Comparison of ENCODE assay signal across 13 cellular contexts in the genomic region with DNA sequence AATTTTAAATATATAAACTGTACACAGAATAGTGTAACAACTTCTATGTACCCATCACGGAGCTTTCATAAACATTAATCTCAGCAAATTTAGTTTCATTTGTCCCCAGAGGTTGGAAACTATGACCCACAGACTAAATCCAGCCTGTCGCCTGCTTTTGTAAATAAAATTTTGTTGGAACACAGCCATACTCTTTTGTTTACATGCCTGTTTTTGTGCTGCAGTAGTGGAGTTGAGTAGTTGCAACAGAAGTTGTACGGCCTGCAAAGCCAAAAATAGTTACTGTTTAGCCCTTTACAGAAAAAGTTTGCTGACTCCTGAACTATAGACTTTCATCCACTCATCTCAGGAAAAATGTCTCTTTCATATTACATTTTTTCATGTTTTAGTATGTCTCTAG. TPM values are rescaled to one million over a fixed set of nuclear protein-coding genes. Genes with fewer than 3 reads are reported as not detected.
DNase-seq lines count a peak whose midpoint lies in the region; ATAC-seq lines count a peak whose summit lies in the region.
"Had no signal": no experiment of that assay in that cellular context is flagged by ENCODE, and none has a peak within 500 bp of the region (broad histone marks: within the 10 kb centered on the region; RNA-seq: fewer than 3 reads in every experiment).

No MANE protein-coding gene starts in this region.

- H3K18ac ChIP-seq in trophoblast cell (ENCODE audit: low read length) = no peak overlapping the region

- DNase-seq in NCI-H1092 treated with DMSO at 0.1 percent for 48 hours (lab: John Stamatoyannopoulos, UW) = peak; percentile 11
- no peak for DNase-seq in NCI-H1092 (lab: John Stamatoyannopoulos, UW)
- DNase-seq in NCI-H2029 treated with DMSO at 0.1 percent for 48 hours (lab: John Stamatoyannopoulos, UW) = peak; percentile 41
- DNase-seq in fibroblast of gingiva (ENCODE audit: low read depth) = peak; percentile 68
- DNase-seq in sciatic nerve (ENCODE audit: low spot score) = no peak
- DNase-seq in UCSD-AML1 (lab: John Stamatoyannopoulos, UW; ENCODE audit: unreplicated experiment) = no peak
- DNase-seq in trophoblast cell = no peak
- DNase-seq in SK-N-DZ (ENCODE audit: low spot score) = no peak
- DNase-seq: 8988T; CD8-positive, alpha-beta memory T cell; effector CD4-positive, alpha-beta T cell; thyroid gland had no signal

- H3K27ac ChIP-seq in trophoblast cell (ENCODE audit: low read depth, low read length) = no peak overlapping the region
- H3K27ac ChIP-seq: ascending aorta, thyroid gland had no signal

- WGBS in trophoblast cell (ENCODE audit: extremely low coverage, insufficient coverage, insufficient read length) = no CpG with 5 or more reads among the region's 3 CpGs

- H2AFZ ChIP-seq in trophoblast cell (ENCODE audit: insufficient read depth, low read length, poor library complexity) = no peak overlapping the region

- H3K4me2 ChIP-seq in trophoblast cell (ENCODE audit: low read length) = no peak overlapping the region

- no peaks in the 10 kb centered on the region for H3K4me1 ChIP-seq in trophoblast cell (ENCODE audit: control insufficient read depth in 1 of 2, insufficient read depth in 2 of 2, low read length in 2 of 2)
- H3K4me1 ChIP-seq: ascending aorta, thyroid gland had no signal

- no peak overlapping the region for H3K14ac ChIP-seq in trophoblast cell (ENCODE audit: low read length)

- no peaks in the 10 kb centered on the region for H3K79me2 ChIP-seq in trophoblast cell (ENCODE audit: control insufficient read depth, insufficient read depth, low read length, poor library complexity)

- intact Hi-C loops in sciatic nerve (cut with DNase I) = loop anchor here (2.0 kb wide), 1 partner anchor 79 kb away; no protein-coding TSS in a partner anchor

- no peak overlapping the region for H3K4me3 ChIP-seq in trophoblast cell (ENCODE audit: low read depth, low read length)
- H3K4me3 ChIP-seq: ascending aorta, thyroid gland had no signal

- H2AK5ac ChIP-seq in trophoblast cell (ENCODE audit: low read length) = no peak overlapping the region

- H3K4ac ChIP-seq in trophoblast cell (ENCODE audit: low read depth, low read length) = no peak overlapping the region

- H3K36me3 ChIP-seq in trophoblast cell (ENCODE audit: control insufficient read depth in 1 of 2, insufficient read depth in 2 of 2, low read length in 2 of 2) = no peaks in the 10 kb centered on the region
- H3K36me3 ChIP-seq: ascending aorta, thyroid gland had no signal

- H3K9ac ChIP-seq in trophoblast cell (ENCODE audit: low read length) = no peak overlapping the region

- no peak overlapping the region for H2BK120ac ChIP-seq in trophoblast cell (ENCODE audit: insufficient read depth, low read length, poor library complexity)

- H3K79me1 ChIP-seq in trophoblast cell (ENCODE audit: low read length) = no peaks in the 10 kb centered on the region

- peak; percentile 26 for ATAC-seq in sciatic nerve

- H3K23ac ChIP-seq in trophoblast cell (ENCODE audit: low read length) = no peak overlapping the region

- no peak overlapping the region for H4K8ac ChIP-seq in trophoblast cell (ENCODE audit: low read depth, low read length)

- no peak overlapping the region for H2BK5ac ChIP-seq in trophoblast cell (ENCODE audit: low read depth, low read length, poor library complexity)

- no peak overlapping the region for H4K91ac ChIP-seq in trophoblast cell (ENCODE audit: low read depth, low read length)

- no peaks in the 10 kb centered on the region for H3K9me3 ChIP-seq in trophoblast cell (ENCODE audit: insufficient read depth, low read depth, low read length)
- H3K9me3 ChIP-seq: ascending aorta, thyroid gland had no signal

- H3K27me3 ChIP-seq in trophoblast cell (ENCODE audit: insufficient read depth, low read length) = no peaks in the 10 kb centered on the region
- H3K27me3 ChIP-seq: ascending aorta, thyroid gland had no signal

- no peak overlapping the region for H2BK12ac ChIP-seq in trophoblast cell (ENCODE audit: low read length)

- H4K12ac ChIP-seq in trophoblast cell (ENCODE audit: low read depth, low read length) = no peak overlapping the region

RNA-seq across cellular contexts. Expression of a gene that starts 39.8 kb away (rescaled TPM):
- 14.7 TPM for total RNA-seq in sciatic nerve
- 10.3 and 11.5 TPM in 2 replicates for polyA plus RNA-seq in trophoblast cell (2013)
- polyA plus RNA-seq in SK-N-DZ (2014; cell fraction: cytosol; rRNA removed) = 15.2 and 26.4 TPM in 2 replicates
- polyA plus RNA-seq in SK-N-DZ (2014; cell fraction: nucleus; rRNA removed) = 31.4 and 33.4 TPM in 2 replicates

RNA-seq across cellular contexts. Expression of a gene that starts 42.3 kb away (rescaled TPM):
- total RNA-seq in sciatic nerve = 1.8 TPM
- 1.1 and 1.2 TPM in 2 replicates for polyA plus RNA-seq in trophoblast cell (2013)
- polyA plus RNA-seq in SK-N-DZ (2014; cell fraction: cytosol; rRNA removed) = 9.1 and 11.0 TPM in 2 replicates
- 7.8 and 9.2 TPM in 2 replicates for polyA plus RNA-seq in SK-N-DZ (2014; cell fraction: nucleus; rRNA removed)

Comparison
In these comparisons a context has a peak if more than half of its experiments do, and no peak if none do; other contexts are left out.
1. DNase-seq: peak in NCI-H1092 treated with DMSO at 0.1 percent for 48 hours (single experiment), NCI-H2029 treated with DMSO at 0.1 percent for 48 hours (single experiment) and fibroblast of gingiva (single experiment); none in NCI-H1092 (single experiment), sciatic nerve (single experiment), UCSD-AML1 (single experiment), trophoblast cell (0 of 2) and SK-N-DZ (single experiment).